In genomic region chr20:11362450-11362849, GRCh38 we compare ENCODE assay signal across 6 cellular contexts.
"Had no signal": no experiment of that assay in that cellular context is flagged by ENCODE, and none has a peak within 500 bp of the region (broad histone marks: within the 10 kb centered on the region; RNA-seq: fewer than 3 reads in every experiment).

No MANE protein-coding gene starts in this region.

- FAIRE-seq: HTR-8/SVneo, K562 had no signal

- H3K27ac ChIP-seq: HL-60 had no signal

- ATAC-seq: K562 had no signal

- H3K4me3 ChIP-seq: K562 had no signal

- DNase-seq: IMR-90, KBM-7, KG1 had no signal
